8 cellular contexts compared by ENCODE assay signal in genomic region chr18:10057808-10058791, GRCh38.
DNase-seq lines count a peak whose midpoint lies in the region; ATAC-seq and TF ChIP-seq lines count a peak whose summit lies in the region.

No MANE protein-coding gene starts in this region.

- in situ Hi-C loops in Caki2 (cut with HindIII; ENCODE audit: low pct_unique_long_range_greater_than_20kb, low sequenced_read_pairs) = no loop called here

- intact Hi-C loops in esophagus squamous epithelium (cut with DNase I) = no loop called here

- no peak for TF ChIP-seq POLR2A in esophagus squamous epithelium (IDR thresholded peaks at IDR 0.05)

- no peaks in the 10 kb centered on the region for H3K36me3 ChIP-seq in esophagus squamous epithelium

- H3K27me3 ChIP-seq in esophagus squamous epithelium = no peaks in the 10 kb centered on the region

- WGBS in esophagus squamous epithelium, 2 donors = 24 to 41% methylated on average over 5 of the region's 5 CpGs

- H3K4me3 ChIP-seq in esophagus squamous epithelium = no peak overlapping the region

- H3K27ac ChIP-seq in esophagus squamous epithelium = peak overlapping the region; percentile 47 to 81 (median 72)

- H3K4me1 ChIP-seq in esophagus squamous epithelium = peaks cover 18 to 61% (median 55%) of the 10 kb centered on the region in 3 donors

- H3K9me3 ChIP-seq in esophagus squamous epithelium = no peaks in the 10 kb centered on the region

- peak; percentile 19 for DNase-seq in Caki2 (ENCODE audit: low read depth)
- peak; percentile 56 for DNase-seq in RKO (ENCODE audit: low spot score)
- DNase-seq in esophagus squamous epithelium (lab: John Stamatoyannopoulos, UW) = no peak
- peak; percentile 39 for DNase-seq in pulmonary artery endothelial cell (ENCODE audit: low read depth, low spot score)
- no peak for DNase-seq in COR-L47 (lab: John Stamatoyannopoulos, UW)
- no peak for DNase-seq in inferior parietal cortex (ENCODE audit: extremely low spot score)

- no peak for ATAC-seq in GM18907 (IDR thresholded peaks at IDR 0.05; ENCODE audit: unreplicated experiment)
- no peak for ATAC-seq in HG03354 (IDR thresholded peaks at IDR 0.05; ENCODE audit: poor library complexity, severe bottlenecking, unreplicated experiment)

- no peak for TF ChIP-seq CTCF in esophagus squamous epithelium (IDR thresholded peaks at IDR 0.05)

Comparison
In these comparisons a context has a peak if more than half of its experiments do, and no peak if none do; other contexts are left out.
1. DNase-seq: peak in Caki2 (single experiment), RKO (single experiment) and pulmonary artery endothelial cell (single experiment); none in esophagus squamous epithelium (single experiment), COR-L47 (single experiment) and inferior parietal cortex (single experiment).